Comparison of ENCODE assay signal across 28 cellular contexts in the genomic region with DNA sequence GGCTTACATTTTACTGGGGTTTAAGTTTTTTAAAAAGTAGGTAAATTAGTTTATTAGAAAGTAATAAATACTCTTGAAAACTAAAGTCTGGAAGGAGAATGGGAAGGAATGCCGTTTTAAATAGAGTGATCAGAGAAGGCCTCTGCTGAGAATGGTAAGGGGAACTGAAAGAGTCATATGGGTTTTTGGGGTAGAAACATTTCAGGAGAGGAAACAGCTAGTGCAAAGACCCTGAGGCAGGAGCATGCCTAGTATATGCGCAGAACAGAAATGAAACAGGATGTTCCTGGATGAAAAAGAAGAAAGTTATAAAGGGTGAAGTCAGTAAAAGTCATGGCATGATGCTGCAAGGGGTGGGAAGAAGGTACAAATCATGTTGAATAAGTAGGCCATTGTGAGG. TPM values are rescaled to one million over a fixed set of nuclear protein-coding genes. Genes with fewer than 3 reads are reported as not detected.
DNase-seq lines count a peak whose midpoint lies in the region; ATAC-seq and TF ChIP-seq lines count a peak whose summit lies in the region.
"Had no signal": no experiment of that assay in that cellular context is flagged by ENCODE, and none has a peak within 500 bp of the region (broad histone marks: within the 10 kb centered on the region; RNA-seq: fewer than 3 reads in every experiment).

No MANE protein-coding gene starts in this region.

- no peak overlapping the region for H3K4me3 Mint-ChIP-seq in nephron progenitor cell
- H3K4me3 Mint-ChIP-seq: activated T-helper 17 cell treated with anti-CD3 and anti-CD28 coated beads, Interleukin-2, amount 50 U/mL, for 72 hours; CD4-positive, alpha-beta T cell; dendritic cell treated with granulocyte-macrophage colony-stimulating factor and Interleukin-4, amounts not matched to agents 40 ng/mL and 50 ng/mL, for 4 days had no signal

- H3K4me1 Mint-ChIP-seq in nephron progenitor cell = peaks cover 2% of the 10 kb centered on the region
- H3K4me1 Mint-ChIP-seq: activated T-helper 17 cell treated with anti-CD3 and anti-CD28 coated beads, Interleukin-2, amount 50 U/mL, for 72 hours had no signal

- no peak for TF ChIP-seq CTCF in HEK293 (tag by site-specific recombination; IDR thresholded peaks at IDR 0.05)
- no peak for TF ChIP-seq CTCF in nephron progenitor cell (IDR thresholded peaks at IDR 0.05)
- no peak for TF ChIP-seq CTCF in left lung (IDR thresholded peaks at IDR 0.05)

- H3K9me3 Mint-ChIP-seq in nephron progenitor cell = no peaks in the 10 kb centered on the region
- H3K9me3 Mint-ChIP-seq: activated T-helper 17 cell treated with anti-CD3 and anti-CD28 coated beads, Interleukin-2, amount 50 U/mL, for 72 hours; CD4-positive, alpha-beta T cell had no signal

- H3K27me3 ChIP-seq in left lung = no peaks in the 10 kb centered on the region
- H3K27me3 ChIP-seq: ascending aorta, pancreas had no signal

- peaks cover 5% of the 10 kb centered on the region for H3K27me3 Mint-ChIP-seq in nephron progenitor cell (ENCODE audit: low read depth, poor library complexity)
- H3K27me3 Mint-ChIP-seq: activated T-helper 17 cell treated with anti-CD3 and anti-CD28 coated beads, Interleukin-2, amount 50 U/mL, for 72 hours; CD4-positive, alpha-beta T cell had no signal

- H3K4me3 ChIP-seq in HEK293 (ENCODE audit: low read depth, low read length) (no peak overlapping the region), left lung (no peak overlapping the region)
- H3K4me3 ChIP-seq: ascending aorta, HAP-1, lung, pancreas, smooth muscle cell had no signal

- intact Hi-C loops in left lung (cut with DNase I) = no loop called here

- H3K27ac Mint-ChIP-seq in nephron progenitor cell = peak overlapping the region; percentile 28
- H3K27ac Mint-ChIP-seq: activated naive CD4-positive, alpha-beta T cell treated with anti-CD3 and anti-CD28 coated beads, Interleukin-2, amount 50 U/mL, for 72 hours; activated T-helper 17 cell treated with anti-CD3 and anti-CD28 coated beads, Interleukin-2, amount 50 U/mL, for 72 hours; CD4-positive, alpha-beta T cell; dendritic cell treated with granulocyte-macrophage colony-stimulating factor and Interleukin-4, amounts not matched to agents 40 ng/mL and 50 ng/mL, for 4 days had no signal

- POLR2A ChIA-PET in HEK293 (lab: Yijun Ruan, JAX) = no interaction called here

- CTCF ChIA-PET in HEK293 (lab: Yijun Ruan, JAX) = interaction anchor here (0.6 kb wide), 1 partner anchor 641 kb away, joined by 4 read pairs; no protein-coding TSS in a partner anchor

- H3K27ac ChIP-seq in HEK293 (ENCODE audit: extremely low read depth, low read depth, low read length) (no peak overlapping the region), left lung (no peak overlapping the region)
- H3K27ac ChIP-seq: 22Rv1, ascending aorta, pancreas had no signal

- H3K4me1 ChIP-seq in HEK293 (ENCODE audit: control insufficient read depth, insufficient read depth, low read length) = no peaks in the 10 kb centered on the region
- H3K4me1 ChIP-seq in left lung = no peaks in the 10 kb centered on the region
- H3K4me1 ChIP-seq: ascending aorta, HAP-1, pancreas had no signal

- peak; percentile 48 for DNase-seq in SIG-M5 treated with dmso at 0.1 percent for 504 hours (lab: John Stamatoyannopoulos, UW; ENCODE audit: unreplicated experiment)
- no peak for DNase-seq in SIG-M5 (lab: John Stamatoyannopoulos, UW)
- no peak for DNase-seq in nephron progenitor cell
- no peak for DNase-seq in DMS 273 treated with DMSO at 0.1 percent for 48 hours (lab: John Stamatoyannopoulos, UW)
- no peak for DNase-seq in NCI-H1092 treated with DMSO at 0.1 percent for 48 hours (lab: John Stamatoyannopoulos, UW)
- no peak for DNase-seq in left lung
- DNase-seq: activated CD4-positive, alpha-beta T cell treated with anti-CD3 and anti-CD28 coated beads, Interleukin-2, amount 50 U/mL, for 4 hours; activated CD8-positive, alpha-beta memory T cell treated with anti-CD3 and anti-CD28 coated beads, Interleukin-2, amount 50 U/mL, for 4 hours; CD4-positive, alpha-beta T cell; NCI-H187; NCI-H2171 treated with DMSO at 0.1 percent for 48 hours; NCI-H524 treated with DMSO at 0.1 percent for 48 hours; pancreas; stimulated activated CD4-positive, alpha-beta T cell treated with anti-CD3 and anti-CD28 coated beads, Interleukin-2, amount 100 ng/mL, for 24 hours; T-helper 9 cell had no signal

- peak; percentile 43 for ATAC-seq in HG03469 (IDR thresholded peaks at IDR 0.05; ENCODE audit: unreplicated experiment)
- ATAC-seq in left lung = no peak
- ATAC-seq: activated naive CD4-positive, alpha-beta T cell treated with anti-CD3 and anti-CD28 coated beads, Interleukin-2, amount 50 U/mL, for 72 hours; activated T-helper 17 cell treated with anti-CD3 and anti-CD28 coated beads, Interleukin-2, amount 50 U/mL, for 72 hours; pancreas; Right ventricle myocardium inferior had no signal

- no peaks in the 10 kb centered on the region for H3K36me3 Mint-ChIP-seq in nephron progenitor cell (ENCODE audit: low read depth)
- H3K36me3 Mint-ChIP-seq: activated naive CD4-positive, alpha-beta T cell treated with anti-CD3 and anti-CD28 coated beads, Interleukin-2, amount 50 U/mL, for 72 hours had no signal

- H3K36me3 ChIP-seq in HEK293 (ENCODE audit: control insufficient read depth in 2 of 2, insufficient read depth in 1 of 2, low read length in 2 of 2) = no peaks in the 10 kb centered on the region
- no peaks in the 10 kb centered on the region for H3K36me3 ChIP-seq in left lung
- H3K36me3 ChIP-seq: ascending aorta, HAP-1, pancreas had no signal

- no peaks in the 10 kb centered on the region for H3K9me3 ChIP-seq in HEK293 (ENCODE audit: control insufficient read depth, insufficient read depth, low read depth, low read length)
- no peaks in the 10 kb centered on the region for H3K9me3 ChIP-seq in left lung
- H3K9me3 ChIP-seq: ascending aorta, HAP-1, pancreas had no signal

TF ChIP-seq in HEK293, 187 proteins besides CTCF, POLR2A, EP300 and RAD21:
- TF ChIP-seq ZNF623 (tag by site-specific recombination; IDR thresholded peaks at IDR 0.05) (peak; percentile 32; the same call in 1 of the 2 replicates), ZNF354C (tag by site-specific recombination; IDR thresholded peaks at IDR 0.05; ENCODE audit: borderline replicate concordance, low read depth) (no peak), ZNF548 (tag by site-specific recombination; IDR thresholded peaks at IDR 0.05) (no peak), ZNF221 (tag by site-specific recombination; IDR thresholded peaks at IDR 0.05; ENCODE audit: borderline replicate concordance) (no peak)

RNA-seq across cellular contexts. Expression of gene ZC3H11B, which starts 38.9 kb away (rescaled TPM):
- under 1 TPM; 0.16 to 0.17 TPM for total RNA-seq in left lung
- total RNA-seq: ascending aorta, fibroblast of lung, ureter had no signal
